Comparison of ENCODE assay signal across 22 cellular contexts in genomic region chr12:17999174-17999801, GRCh38.
"Had no signal": no experiment of that assay in that cellular context is flagged by ENCODE, and none has a peak within 500 bp of the region (broad histone marks: within the 10 kb centered on the region; RNA-seq: fewer than 3 reads in every experiment).

No MANE protein-coding gene starts in this region.

- H3K4me1 ChIP-seq: esophagus squamous epithelium, gastrocnemius medialis, heart right ventricle, left lung, lower lobe of right lung had no signal

- H3K9me3 ChIP-seq: gastrocnemius medialis had no signal

- H3K4me3 ChIP-seq: esophagus squamous epithelium, gastrocnemius medialis, heart right ventricle, left lung, lower lobe of right lung, mucosa of descending colon had no signal

- DNase-seq: cortex of kidney; effector CD8-positive, alpha-beta T cell; effector memory CD8-positive, alpha-beta T cell; endodermal cell; erythroblast; esophagus squamous epithelium; foreskin fibroblast; foreskin melanocyte; gastrocnemius medialis; glutamatergic neuron; head of caudate nucleus; heart right ventricle; hippocampal formation; left cardiac atrium; left lung; left ventricle myocardium superior; lower lobe of right lung; mesenchymal stem cell; mucosa of descending colon; naive B cell; naive thymus-derived CD8-positive, alpha-beta T cell had no signal

- H3K36me3 ChIP-seq: esophagus squamous epithelium, gastrocnemius medialis, heart right ventricle, left lung, lower lobe of right lung had no signal

- H3K27ac ChIP-seq: epithelial cell of prostate, esophagus squamous epithelium, gastrocnemius medialis, heart right ventricle, left lung, lower lobe of right lung had no signal
